8 cellular contexts compared by ENCODE assay signal in the genomic region with DNA sequence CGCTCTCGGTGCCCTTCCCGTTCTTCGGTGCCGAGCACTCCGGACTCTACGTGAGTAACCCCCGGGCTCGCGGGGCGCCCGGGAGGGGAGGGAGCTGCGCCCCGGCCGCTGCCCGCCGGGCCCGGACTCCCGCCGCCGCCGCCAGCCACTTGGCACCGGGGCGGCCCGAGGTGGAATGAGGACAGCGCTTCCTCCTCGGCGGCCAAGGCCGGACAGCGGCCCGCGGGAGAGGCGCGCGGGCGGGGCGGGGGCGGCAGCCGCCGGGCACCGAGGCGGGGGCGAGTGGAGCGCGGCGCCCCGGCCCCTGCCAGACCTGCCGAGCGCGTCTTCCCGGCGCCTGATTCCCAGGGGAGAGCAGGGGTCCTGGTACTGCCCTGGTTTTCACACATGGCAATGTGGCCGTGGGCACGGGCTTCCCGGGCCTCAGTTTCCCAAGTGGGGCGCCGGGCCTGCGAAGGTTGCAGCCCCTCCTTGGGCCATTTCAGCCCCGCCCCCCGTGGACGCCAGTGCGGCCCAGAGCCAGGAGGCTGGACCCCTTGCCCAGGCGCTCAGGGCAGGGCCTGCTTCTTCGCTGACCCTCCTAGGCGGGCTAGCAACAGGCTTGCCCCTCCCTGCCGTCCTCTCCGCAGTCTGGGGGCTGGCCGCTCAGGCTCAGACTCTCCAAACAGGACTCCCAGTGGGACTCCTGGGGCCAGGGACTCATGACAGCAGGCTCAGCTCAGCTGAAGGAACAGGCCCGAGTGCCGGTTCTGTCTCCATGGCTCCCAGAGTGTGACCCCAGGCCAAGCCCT. TPM values are rescaled to one million over a fixed set of nuclear protein-coding genes. Genes with fewer than 3 reads are reported as not detected.
DNase-seq lines count a peak whose midpoint lies in the region; ATAC-seq and TF ChIP-seq lines count a peak whose summit lies in the region.

No MANE protein-coding gene starts in this region.

- no peaks in the 10 kb centered on the region for H3K36me3 Mint-ChIP-seq in CD4-positive, CD25-positive, alpha-beta regulatory T cell
- H3K36me3 Mint-ChIP-seq in activated B cell treated with CpG ODN at 0.5 μM for 24 hours (ENCODE audit: low read depth) (no peaks in the 10 kb centered on the region), glutamatergic neuron (ENCODE audit: unreplicated experiment) (peaks cover 4% of the 10 kb centered on the region)

- peaks cover 0 to 27% (median 8%) of the 10 kb centered on the region in 4 donors for H3K4me1 Mint-ChIP-seq in CD4-positive, CD25-positive, alpha-beta regulatory T cell
- H3K4me1 Mint-ChIP-seq in activated B cell treated with CpG ODN at 0.5 μM for 24 hours (no peaks in the 10 kb centered on the region), glutamatergic neuron (ENCODE audit: low read depth, unreplicated experiment) (peaks cover 2% of the 10 kb centered on the region)

- H3K27me3 Mint-ChIP-seq in CD4-positive, CD25-positive, alpha-beta regulatory T cell = peaks cover 25% of the 10 kb centered on the region
- H3K27me3 Mint-ChIP-seq in activated B cell treated with CpG ODN at 0.5 μM for 24 hours (peaks cover 23% of the 10 kb centered on the region), glutamatergic neuron (ENCODE audit: unreplicated experiment) (peaks cover 11% of the 10 kb centered on the region)

- H3K27ac Mint-ChIP-seq in CD4-positive, CD25-positive, alpha-beta regulatory T cell = no peak overlapping the region
- H3K27ac Mint-ChIP-seq in activated B cell treated with CpG ODN at 0.5 μM for 24 hours = no peak overlapping the region
- no peak overlapping the region for H3K27ac Mint-ChIP-seq in glutamatergic neuron (ENCODE audit: unreplicated experiment)

- no peak overlapping the region for H3K4me2 ChIP-seq in Karpas-422 (ENCODE audit: low read depth, low read length, poor library complexity, severe bottlenecking)

- no peak for TF ChIP-seq POLR2A in ovary (IDR thresholded peaks at IDR 0.05)

- H3K9ac ChIP-seq in Karpas-422 (ENCODE audit: low read length) = no peak overlapping the region

- TF ChIP-seq CTCF in activated B cell treated with CpG ODN at 0.5 μM for 24 hours (IDR thresholded peaks at IDR 0.05) (no peak), glutamatergic neuron (IDR thresholded peaks at IDR 0.05; ENCODE audit: partially characterized antibody, unreplicated experiment) (no peak), ovary (IDR thresholded peaks at IDR 0.05) (no peak)

- H4K20me1 ChIP-seq in Karpas-422 (ENCODE audit: insufficient read depth, low read depth, low read length) = no peaks in the 10 kb centered on the region

- POLR2A ChIA-PET in activated B cell treated with CpG ODN at 0.5 μM for 24 hours (lab: Charles Lee) = interaction anchor here (1.4 kb wide), 1 partner anchor 42 kb away, joined by 3 read pairs; no protein-coding TSS in a partner anchor

- H3K4me3 ChIP-seq in CD4-positive, CD25-positive, alpha-beta regulatory T cell (ENCODE audit: low read depth, low read length) = peak overlapping the region; percentile 32
- peak overlapping the region; percentile 53 for H3K4me3 ChIP-seq in ovary
- no peak overlapping the region for H3K4me3 ChIP-seq in Karpas-422 (ENCODE audit: low read length)

- no peaks in the 10 kb centered on the region for H3K9me2 ChIP-seq in Karpas-422 (replicated peaks; ENCODE audit: insufficient read depth, low read length)

- TF ChIP-seq EP300 in ovary (IDR thresholded peaks at IDR 0.05) = no peak

- H3K27ac ChIP-seq in CD4-positive, CD25-positive, alpha-beta regulatory T cell (ENCODE audit: insufficient read depth, low read length, poor library complexity, severe bottlenecking) = no peak overlapping the region
- H3K27ac ChIP-seq in ovary (peak overlapping the region; percentile 53), Karpas-422 (ENCODE audit: low read length) (no peak overlapping the region)

- peak overlapping the region; percentile 47 to 82 (median 80) for H3K4me3 Mint-ChIP-seq in CD4-positive, CD25-positive, alpha-beta regulatory T cell
- no peak overlapping the region for H3K4me3 Mint-ChIP-seq in activated B cell treated with CpG ODN at 0.5 μM for 24 hours
- H3K4me3 Mint-ChIP-seq in glutamatergic neuron (ENCODE audit: unreplicated experiment) = peak overlapping the region; percentile 25

- H3K36me3 ChIP-seq in CD4-positive, CD25-positive, alpha-beta regulatory T cell (ENCODE audit: control insufficient read depth, insufficient read depth, low read length) = no peaks in the 10 kb centered on the region
- H3K36me3 ChIP-seq in ovary (no peaks in the 10 kb centered on the region), Karpas-422 (ENCODE audit: insufficient read depth, low read length) (no peaks in the 10 kb centered on the region)

- H2AFZ ChIP-seq in Karpas-422 (ENCODE audit: low read length) = no peak overlapping the region

- DNase-seq in CD4-positive, CD25-positive, alpha-beta regulatory T cell = no peak
- peak; percentile 15 for DNase-seq in activated B cell treated with CpG ODN at 0.5 μM for 24 hours
- DNase-seq in glutamatergic neuron = peak; percentile 27
- DNase-seq in ovary = peak in 3 of 5 donors; percentile 47 to 67 (median 67)
- no peak for DNase-seq in Karpas-422
- no peak for DNase-seq in NOMO-1 treated with dmso at 0.1 percent for 144 hours (lab: John Stamatoyannopoulos, UW; ENCODE audit: unreplicated experiment)
- no peak for DNase-seq in NCI-H446 (lab: John Stamatoyannopoulos, UW)

- H3K9me3 ChIP-seq in CD4-positive, CD25-positive, alpha-beta regulatory T cell (ENCODE audit: control insufficient read depth in 2 of 2, low read length in 2 of 2) = peaks cover 7 to 11% of the 10 kb centered on the region in 2 experiments
- H3K9me3 ChIP-seq in ovary (peaks cover 0 to 4% of the 10 kb centered on the region in 2 donors), Karpas-422 (ENCODE audit: low read length) (peaks cover 8% of the 10 kb centered on the region; the same call in 1 of the 2 replicates)

- intact Hi-C loops in activated B cell treated with CpG ODN at 0.5 μM for 24 hours (cut with micrococcal nuclease) = loop anchor here (5.0 kb wide), 1 partner anchor 153 kb away; a partner anchor contains a TSS
- intact Hi-C loops in ovary (cut with DNase I) = loop anchor here in 3 of 4 donors (5.0 to 10.0 kb wide), 4 partner anchors 37 to 87 kb away; no protein-coding TSS in a partner anchor

- peaks cover 15% of the 10 kb centered on the region for H3K4me1 ChIP-seq in CD4-positive, CD25-positive, alpha-beta regulatory T cell (ENCODE audit: control insufficient read depth, insufficient read depth, low read length, poor library complexity, severe bottlenecking)
- H3K4me1 ChIP-seq in ovary (ENCODE audit: insufficient read depth) = peaks cover 48% of the 10 kb centered on the region
- no peaks in the 10 kb centered on the region for H3K4me1 ChIP-seq in Karpas-422 (ENCODE audit: low read length)

- no peaks in the 10 kb centered on the region for H3K79me2 ChIP-seq in Karpas-422 (ENCODE audit: low read length)

- H3K9me3 Mint-ChIP-seq in CD4-positive, CD25-positive, alpha-beta regulatory T cell = peaks cover 0 to 14% (median 1%) of the 10 kb centered on the region in 7 donors
- peaks cover 8% of the 10 kb centered on the region for H3K9me3 Mint-ChIP-seq in activated B cell treated with CpG ODN at 0.5 μM for 24 hours
- H3K9me3 Mint-ChIP-seq in glutamatergic neuron (ENCODE audit: unreplicated experiment) = peaks cover 3% of the 10 kb centered on the region

- CTCF ChIA-PET in activated B cell treated with CpG ODN at 0.5 μM for 24 hours (lab: Charles Lee) = no interaction called here

- WGBS in ovary, 3 donors = 6 to 15% (median 10%) methylated on average over 20 to 70 of the region's 70 CpGs

- no peaks in the 10 kb centered on the region for H3K27me3 ChIP-seq in CD4-positive, CD25-positive, alpha-beta regulatory T cell (ENCODE audit: control insufficient read depth, insufficient read depth, low read length)
- H3K27me3 ChIP-seq in ovary (no peaks in the 10 kb centered on the region), Karpas-422 (ENCODE audit: low read length) (no peaks in the 10 kb centered on the region)

- no peak for ATAC-seq in CD4-positive, CD25-positive, alpha-beta regulatory T cell (ENCODE audit: low read depth in 2 of 2)
- ATAC-seq in activated B cell treated with CpG ODN at 0.5 μM for 24 hours (ENCODE audit: low read depth) (peak; percentile 12), GM21528 (IDR thresholded peaks at IDR 0.05; ENCODE audit: low FRiP score, unreplicated experiment) (no peak)

RNA-seq across cellular contexts. Expression of a gene that starts 0.8 kb away (rescaled TPM):
- 170 TPM for total RNA-seq in CD4-positive, CD25-positive, alpha-beta regulatory T cell
- polyA plus RNA-seq in CD4-positive, CD25-positive, alpha-beta regulatory T cell = 1 to 10 TPM; 1.7 to 5.6 (median 2.2) TPM
- 44.7 and 59.8 TPM in 2 replicates for total RNA-seq in activated B cell treated with CpG ODN at 0.5 μM for 24 hours
- total RNA-seq in glutamatergic neuron (ENCODE audit: unreplicated experiment) = 2.8 TPM
- 10 to 100 TPM; 32.7 to 69.5 (median 50.3) TPM for total RNA-seq in ovary
- polyA plus RNA-seq in ovary = 10 to 100 TPM; 16.7 to 29.5 TPM
- 1.9 and 25.3 TPM in 2 replicates for total RNA-seq in Karpas-422 (2014; rRNA removed; shearing (Covaris generic); ENCODE audit: low replicate concordance)

Comparison
In these comparisons a context has a peak if more than half of its experiments do, and no peak if none do; other contexts are left out.
1. DNase-seq: peak in activated B cell treated with CpG ODN at 0.5 μM for 24 hours (single experiment), glutamatergic neuron (single experiment) and ovary (3 of 5); none in CD4-positive, CD25-positive, alpha-beta regulatory T cell (0 of 3), Karpas-422 (single experiment), NOMO-1 treated with dmso at 0.1 percent for 144 hours (single experiment) and NCI-H446 (0 of 2).
2. H3K27ac ChIP-seq: peak in ovary (2 of 2); none in CD4-positive, CD25-positive, alpha-beta regulatory T cell (single experiment) and Karpas-422 (single experiment).